In genomic region chr3:100412897-100413590, GRCh38 we compare ENCODE assay signal across 17 cellular contexts.
"Had no signal": no experiment of that assay in that cellular context is flagged by ENCODE, and none has a peak within 500 bp of the region (broad histone marks: within the 10 kb centered on the region; RNA-seq: fewer than 3 reads in every experiment).

No MANE protein-coding gene starts in this region.

- H3K4me3 ChIP-seq: body of pancreas, lung, neural progenitor cell, sigmoid colon had no signal

- H3K4me1 ChIP-seq: foreskin keratinocyte, neural progenitor cell, sigmoid colon had no signal

- H3K36me3 ChIP-seq: neural progenitor cell, sigmoid colon had no signal

- ATAC-seq: activated T-cell treated with anti-CD3 and anti-CD28 coated beads, Interleukin-2, amount 50 U/mL, for 4 hours; body of pancreas; foreskin keratinocyte; stimulated activated effector memory CD8-positive, alpha-beta T cell treated with anti-CD3 and anti-CD28 coated beads, Interleukin-12 subunit alpha, Interleukin-12 subunit beta, amount 100 ng/mL, for 72 hours had no signal

- H3K27me3 ChIP-seq: body of pancreas, foreskin keratinocyte, neural progenitor cell, sigmoid colon had no signal

- DNase-seq: activated CD4-positive, alpha-beta memory T cell treated with anti-CD3 and anti-CD28 coated beads, Interleukin-2, amount 10 ng/mL, durations not matched to agents 7 days and 5 days; activated CD4-positive, alpha-beta T cell treated with anti-CD3 and anti-CD28 coated beads for 1 hour; activated effector memory CD4-positive, alpha-beta T cell treated with anti-CD3 and anti-CD28 coated beads, Interleukin-2, amount 50 U/mL, for 16 hours; activated T-cell treated with anti-CD3 and anti-CD28 coated beads, Interleukin-2, amount 50 U/mL, for 4 hours; amygdala; body of pancreas; cortex of kidney; effector CD8-positive, alpha-beta T cell; foreskin keratinocyte; glutamatergic neuron; sigmoid colon; stimulated activated CD4-positive, alpha-beta T cell treated with anti-CD3 and anti-CD28 coated beads, Interleukin-12 subunit alpha, Interleukin-12 subunit beta, amount 100 ng/mL, for 4 hours; stimulated activated CD4-positive, alpha-beta T cell treated with anti-CD3 and anti-CD28 coated beads, Interleukin-2, amount 100 ng/mL, for 24 hours; SW 1271 had no signal

- H3K27ac ChIP-seq: body of pancreas, foreskin keratinocyte, neural progenitor cell, sigmoid colon had no signal
